In genomic region chr1:1615256-1616044, GRCh38 we compare ENCODE assay signal across 1 cellular context.
TF ChIP-seq lines count a peak whose summit lies in the region.

Gene MIB2 (plus strand): TSS chr1:1615500. CDS start chr1:1623453, 7,953 bp downstream.

TF ChIP-seq in GM12878, 131 proteins besides CTCF, POLR2A, EP300 and RAD21 (continued from another document):
- TF ChIP-seq CHD1 (IDR thresholded peaks at IDR 0.05; ENCODE audit: low read depth, low read length) (peak; percentile 88; the same call in 1 of the 2 replicates), CHD2 (IDR thresholded peaks at IDR 0.05; ENCODE audit: borderline replicate concordance, low read depth, low read length) (peak; percentile 12; the same call in 1 of the 2 replicates), CBX5 (IDR thresholded peaks at IDR 0.05; ENCODE audit: low read depth) (no peak), EZH2 (IDR thresholded peaks at IDR 0.05; ENCODE audit: borderline replicate concordance, control insufficient read depth, low read depth, low read length) (no peak)
